ENCODE assay signal across 2 cellular contexts in the genomic region with DNA sequence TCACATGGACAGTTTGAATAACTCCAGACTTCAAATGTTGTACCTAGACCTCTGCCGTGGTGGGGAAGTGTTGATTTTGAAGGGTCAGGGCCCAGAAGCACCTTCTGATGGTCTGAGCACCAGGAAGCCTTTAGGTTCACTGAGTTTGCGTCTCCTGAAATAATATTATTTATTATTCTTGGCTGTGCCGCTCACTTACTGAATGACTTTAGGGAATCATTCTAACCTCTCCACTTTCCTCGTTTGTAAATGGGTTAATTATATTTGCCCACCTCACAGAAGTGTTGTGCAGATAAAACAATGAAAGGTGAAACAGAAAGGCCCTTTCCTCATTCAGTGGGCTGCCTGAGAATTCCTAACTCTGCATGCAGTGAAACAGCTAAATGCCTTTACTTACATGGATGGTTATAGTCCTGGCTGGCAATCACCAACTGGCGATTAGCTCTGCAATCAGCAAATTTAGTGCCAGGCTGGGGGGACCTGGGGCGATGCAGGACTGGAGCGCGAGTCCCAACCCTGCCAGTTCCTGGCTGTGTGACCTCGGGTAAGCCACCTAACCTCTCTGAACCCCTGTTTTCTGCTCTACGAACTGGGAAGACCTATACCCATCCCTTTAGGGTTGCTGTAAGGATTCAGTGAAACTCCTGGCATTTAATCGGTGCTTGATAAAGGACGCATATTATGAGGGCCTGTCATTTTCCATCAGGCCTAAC.
TF ChIP-seq lines count a peak whose summit lies in the region.

No MANE protein-coding gene starts in this region.

TF ChIP-seq in HepG2, 621 proteins besides CTCF, POLR2A, EP300 and RAD21:
- TF ChIP-seq ZNF768 (CRISPR knock-in tag; IDR thresholded peaks at IDR 0.05) (peak; percentile 95), FOSL2 (CRISPR knock-in tag; IDR thresholded peaks at IDR 0.05) (no peak)

TF ChIP-seq in H1, 55 proteins besides CTCF, POLR2A, EP300 and RAD21:
- TF ChIP-seq SIX5 (IDR thresholded peaks at IDR 0.05; ENCODE audit: low read depth, low read length): no peak
- TF ChIP-seq SRF (IDR thresholded peaks at IDR 0.05; ENCODE audit: low read depth, low read length): no peak
- TF ChIP-seq EGR1 (IDR thresholded peaks at IDR 0.05; ENCODE audit: borderline replicate concordance, low read depth, low read length): no peak
- TF ChIP-seq POU5F1 (IDR thresholded peaks at IDR 0.05; ENCODE audit: low read depth, low read length): no peak
- no peak for TF ChIP-seq GABPA (IDR thresholded peaks at IDR 0.05; ENCODE audit: borderline replicate concordance, insufficient read depth, low read length)
- no peak for TF ChIP-seq SP4 (IDR thresholded peaks at IDR 0.05; ENCODE audit: low read length)
- no peak for TF ChIP-seq CBX5 (IDR thresholded peaks at IDR 0.05; ENCODE audit: low read depth, low read length)
- TF ChIP-seq, protein P1, sequence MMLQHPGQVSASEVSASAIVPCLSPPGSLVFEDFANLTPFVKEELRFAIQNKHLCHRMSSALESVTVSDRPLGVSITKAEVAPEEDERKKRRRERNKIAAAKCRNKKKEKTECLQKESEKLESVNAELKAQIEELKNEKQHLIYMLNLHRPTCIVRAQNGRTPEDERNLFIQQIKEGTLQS (IDR thresholded peaks at IDR 0.05; ENCODE audit: insufficient read depth, low read depth, low read length): no peak
- TF ChIP-seq RNF2 (IDR thresholded peaks at IDR 0.05; ENCODE audit: borderline replicate concordance, low read depth, low read length, missing control alignments, poor library complexity, severe bottlenecking): no peak
- no peak for TF ChIP-seq NRF1 (IDR thresholded peaks at IDR 0.05; ENCODE audit: low read depth, low read length)
- TF ChIP-seq CHD2 (IDR thresholded peaks at IDR 0.05; ENCODE audit: low read length): no peak
- TF ChIP-seq SAP30 (IDR thresholded peaks at IDR 0.05; ENCODE audit: insufficient read depth, insufficient replicate concordance, low read length): no peak
- TF ChIP-seq CEBPB (IDR thresholded peaks at IDR 0.05; ENCODE audit: low read depth, low read length): no peak
- TF ChIP-seq NANOG (IDR thresholded peaks at IDR 0.05; ENCODE audit: insufficient read depth, low read depth, low read length, poor library complexity, severe bottlenecking): no peak
- TF ChIP-seq, protein P2, sequence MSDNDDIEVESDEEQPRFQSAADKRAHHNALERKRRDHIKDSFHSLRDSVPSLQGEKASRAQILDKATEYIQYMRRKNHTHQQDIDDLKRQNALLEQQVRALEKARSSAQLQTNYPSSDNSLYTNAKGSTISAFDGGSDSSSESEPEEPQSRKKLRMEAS (IDR thresholded peaks at IDR 0.05): no peak
- TF ChIP-seq, protein P3, sequence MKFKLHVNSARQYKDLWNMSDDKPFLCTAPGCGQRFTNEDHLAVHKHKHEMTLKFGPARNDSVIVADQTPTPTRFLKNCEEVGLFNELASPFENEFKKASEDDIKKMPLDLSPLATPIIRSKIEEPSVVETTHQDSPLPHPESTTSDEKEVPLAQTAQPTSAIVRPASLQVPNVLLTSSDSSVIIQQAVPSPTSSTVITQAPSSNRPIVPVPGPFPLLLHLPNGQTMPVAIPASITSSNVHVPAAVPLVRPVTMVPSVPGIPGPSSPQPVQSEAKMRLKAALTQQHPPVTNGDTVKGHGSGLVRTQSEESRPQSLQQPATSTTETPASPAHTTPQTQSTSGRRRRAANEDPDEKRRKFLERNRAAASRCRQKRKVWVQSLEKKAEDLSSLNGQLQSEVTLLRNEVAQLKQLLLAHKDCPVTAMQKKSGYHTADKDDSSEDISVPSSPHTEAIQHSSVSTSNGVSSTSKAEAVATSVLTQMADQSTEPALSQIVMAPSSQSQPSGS (IDR thresholded peaks at IDR 0.05; ENCODE audit: low read length): no peak
- TF ChIP-seq BCL11A (IDR thresholded peaks at IDR 0.05; ENCODE audit: low read depth in 2 of 2, low read length in 2 of 2): no peak
